ENCODE assay signal across 12 cellular contexts in genomic region chr7:134694299-134694698, GRCh38. TPM values are rescaled to one million over a fixed set of nuclear protein-coding genes. Genes with fewer than 3 reads are reported as not detected.
DNase-seq lines count a peak whose midpoint lies in the region; ATAC-seq and TF ChIP-seq lines count a peak whose summit lies in the region.
"Had no signal": no experiment of that assay in that cellular context is flagged by ENCODE, and none has a peak within 500 bp of the region (broad histone marks: within the 10 kb centered on the region; RNA-seq: fewer than 3 reads in every experiment).

No MANE protein-coding gene starts in this region.

- H3K9me3 ChIP-seq in endodermal cell (ENCODE audit: control insufficient read depth, low read length), result no peaks in the 10 kb centered on the region
- H3K9me3 ChIP-seq: thyroid gland had no signal

- no peak for ATAC-seq in HG02571 (IDR thresholded peaks at IDR 0.05; ENCODE audit: unreplicated experiment)

- H3K4me1 ChIP-seq in endodermal cell (ENCODE audit: control insufficient read depth, insufficient read depth, low read length), result no peaks in the 10 kb centered on the region

- no peaks in the 10 kb centered on the region for H3K9me3 Mint-ChIP-seq in endodermal cell

- peaks cover 2% of the 10 kb centered on the region for H3K27me3 Mint-ChIP-seq in endodermal cell (ENCODE audit: insufficient read depth)

- peak; percentile 56 for TF ChIP-seq CTCF in NB4 (IDR thresholded peaks at IDR 0.05; ENCODE audit: low read depth, low read length)
- peak; percentile 86 for TF ChIP-seq CTCF in endodermal cell (conservative IDR thresholded peaks at IDR 0.05)

- H3K4me3 Mint-ChIP-seq in endodermal cell, result no peak overlapping the region

- no peaks in the 10 kb centered on the region for H3K36me3 Mint-ChIP-seq in endodermal cell (ENCODE audit: low read depth)

- H3K27ac ChIP-seq in endodermal cell (ENCODE audit: low read depth, low read length) (no peak overlapping the region), skin epidermis (peak overlapping the region in 19 of 21 experiments; percentile 3 to 88 (median 41))

- no peaks in the 10 kb centered on the region for H3K27me3 ChIP-seq in endodermal cell (ENCODE audit: control insufficient read depth, insufficient read depth, low read length, poor library complexity, severe bottlenecking)
- H3K27me3 ChIP-seq: thyroid gland had no signal

- 64 to 76% methylated on average over 6 to 7 of the region's 7 CpGs for WGBS in endodermal cell (ENCODE audit: insufficient coverage in 1 of 2, insufficient read length in 1 of 2), 2 experiments

- no peak overlapping the region for H3K4me3 ChIP-seq in NB4 (ENCODE audit: low read depth, low read length)
- no peak overlapping the region for H3K4me3 ChIP-seq in endodermal cell (ENCODE audit: low read length)
- no peak overlapping the region for H3K4me3 ChIP-seq in skin epidermis
- H3K4me3 ChIP-seq: thyroid gland had no signal

- H3K27ac Mint-ChIP-seq in endodermal cell, result no peak overlapping the region

- TF ChIP-seq POLR2A in NB4 (IDR thresholded peaks at IDR 0.05; ENCODE audit: extremely low read depth, insufficient read length), result no peak

- no peak overlapping the region for H3K9ac ChIP-seq in endodermal cell (ENCODE audit: extremely low read depth, low read length, poor library complexity, severe bottlenecking)

- no peaks in the 10 kb centered on the region for H3K36me3 ChIP-seq in endodermal cell (ENCODE audit: control insufficient read depth, insufficient read depth, low read length)
- H3K36me3 ChIP-seq: thyroid gland had no signal

- H3K4me1 Mint-ChIP-seq in endodermal cell, result no peaks in the 10 kb centered on the region

- DNase-seq in DMS 273 (lab: John Stamatoyannopoulos, UW; ENCODE audit: unreplicated experiment) (peak; percentile 35), DMS 273 treated with DMSO at 0.1 percent for 48 hours (lab: John Stamatoyannopoulos, UW) (no peak), NB4 (ENCODE audit: low read depth) (no peak), endodermal cell (peak; percentile 86), COLO829 (ENCODE audit: low spot score) (no peak)
- DNase-seq in stimulated activated CD4-positive, alpha-beta T cell treated with anti-CD3 and anti-CD28 coated beads, Interleukin-2, amount 100 ng/mL, for 48 hours, result no peak
- DNase-seq: 8988T; activated CD4-positive, alpha-beta T cell treated with anti-CD3 and anti-CD28 coated beads, Interleukin-2, amount 50 U/mL, for 1 hour; stimulated activated CD4-positive, alpha-beta T cell treated with anti-CD3 and anti-CD28 coated beads, Interleukin-4, amount 100 ng/mL, for 1 hour; thyroid gland had no signal

RNA-seq across cellular contexts. Expression of gene BPGM, which starts 47.6 kb away (rescaled TPM):
- total RNA-seq in endodermal cell, result 10 to 100 TPM; 11.1 to 16.1 TPM
- 26.7 TPM for polyA plus RNA-seq in endodermal cell (2013, experiment 1 of 2)
- polyA plus RNA-seq in endodermal cell (2013, experiment 2 of 2), result 22.1 TPM

Comparison
In these comparisons a context has a peak if more than half of its experiments do, and no peak if none do; other contexts are left out.
1. DNase-seq: peak in DMS 273 (single experiment) and endodermal cell (single experiment); none in DMS 273 treated with DMSO at 0.1 percent for 48 hours (single experiment), NB4 (single experiment), COLO829 (single experiment) and stimulated activated CD4-positive, alpha-beta T cell treated with anti-CD3 and anti-CD28 coated beads, Interleukin-2, amount 100 ng/mL, for 48 hours (0 of 2).